In genomic region chr2:26727641-26728561, GRCh38 we compare ENCODE assay signal across 1 cellular context.
TF ChIP-seq lines count a peak whose summit lies in the region.

No MANE protein-coding gene starts in this region.

TF ChIP-seq in K562, 482 proteins besides CTCF, POLR2A, EP300 and RAD21:
- TF ChIP-seq E2F6 (IDR thresholded peaks at IDR 0.05; ENCODE audit: borderline replicate concordance in 1 of 2, extremely low read depth in 1 of 2, insufficient read depth in 1 of 2, insufficient read length in 1 of 2, low read depth in 1 of 2, low read length in 1 of 2, poor library complexity in 1 of 2, severe bottlenecking in 1 of 2) (peak in 1 of 2 experiments; percentile 63), SAFB (IDR thresholded peaks at IDR 0.05; ENCODE audit: borderline replicate concordance, low read depth, low read length) (peak; percentile 80; the same call in 1 of the 2 replicates), NFXL1 (CRISPR knock-in tag; IDR thresholded peaks at IDR 0.05) (no peak), BHLHE40 (IDR thresholded peaks at IDR 0.05; ENCODE audit: low read length) (peak; percentile 69), ZBTB33 (CRISPR knock-in tag; IDR thresholded peaks at IDR 0.05) (peak; percentile 100), MAX (CRISPR knock-in tag; IDR thresholded peaks at IDR 0.05) (peak; percentile 87), ZNF518B (CRISPR knock-in tag; IDR thresholded peaks at IDR 0.05) (no peak)
